ENCODE assay signal across 15 cellular contexts in the genomic region with DNA sequence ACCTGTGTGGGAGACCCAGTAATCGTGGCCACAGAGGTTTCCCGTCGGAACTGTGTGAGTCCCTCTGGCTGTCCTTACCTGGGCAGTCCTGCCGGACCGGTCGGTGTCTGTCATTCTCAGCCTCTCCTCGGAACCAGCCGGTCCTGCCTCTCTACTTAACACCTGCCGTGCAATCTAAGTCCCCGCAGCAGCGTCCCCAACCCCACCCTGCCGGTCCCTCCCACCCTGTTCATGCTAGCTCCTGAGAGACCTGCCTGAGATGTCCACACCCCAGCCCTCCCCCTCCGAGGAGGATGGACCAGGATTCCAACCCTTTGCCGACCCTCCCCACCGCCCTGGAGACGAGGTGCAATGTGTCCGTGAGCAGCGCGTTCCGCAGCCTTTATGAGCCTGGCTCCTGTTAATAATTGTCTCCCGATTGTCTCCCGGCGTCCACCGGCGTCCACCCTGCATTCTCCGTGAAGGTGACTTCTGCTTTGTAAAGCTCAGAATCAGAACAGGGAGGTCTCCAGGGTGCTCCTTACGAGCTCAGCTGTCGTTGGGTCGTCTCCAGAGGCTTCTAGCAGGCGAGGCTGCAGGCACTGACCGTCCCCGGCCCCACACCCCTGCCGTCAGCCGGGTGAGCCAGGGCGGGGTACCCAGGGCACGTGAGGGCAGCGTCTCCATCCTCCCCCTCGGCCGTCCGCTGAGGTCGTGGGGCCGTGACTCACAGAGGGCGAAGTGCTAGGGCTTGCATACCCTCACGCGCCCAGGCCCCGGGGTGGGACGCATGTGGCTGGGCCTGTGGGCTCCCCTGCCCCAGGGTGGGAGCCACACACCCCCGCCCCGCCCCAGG. TPM values are rescaled to one million over a fixed set of nuclear protein-coding genes. Genes with fewer than 3 reads are reported as not detected.
DNase-seq lines count a peak whose midpoint lies in the region; ATAC-seq, FAIRE-seq and TF ChIP-seq lines count a peak whose summit lies in the region.
"Had no signal": no experiment of that assay in that cellular context is flagged by ENCODE, and none has a peak within 500 bp of the region (broad histone marks: within the 10 kb centered on the region; RNA-seq: fewer than 3 reads in every experiment).

No MANE protein-coding gene starts in this region.

- peaks cover 0 to 57% of the 10 kb centered on the region in 2 donors for H3K36me3 ChIP-seq in esophagus (ENCODE audit: control insufficient read depth in 2 of 2, insufficient read depth in 2 of 2, low read length in 1 of 2)

- FAIRE-seq in GM19239 (lab: Jason Lieb, UNC) = no peak
- FAIRE-seq: colon, kidney had no signal

- H3K4me3 ChIP-seq in esophagus (ENCODE audit: low read depth in 1 of 2, low read length in 2 of 2) = peak overlapping the region; percentile 13 to 31
- H3K4me3 ChIP-seq: SJSA1 had no signal

- in situ Hi-C loops in G401 (cut with HindIII; ENCODE audit: low sequenced_read_pairs) = no loop called here

- 46 to 49% methylated on average over 48 to 49 of the region's 49 CpGs for WGBS in esophagus, 2 donors

- H3K4me1 Mint-ChIP-seq in natural killer cell = peaks cover 39 to 73% of the 10 kb centered on the region in 2 donors

- no peaks in the 10 kb centered on the region for H3K36me3 Mint-ChIP-seq in natural killer cell

- peaks cover 0 to 2% of the 10 kb centered on the region in 2 donors for H3K9me3 ChIP-seq in esophagus (ENCODE audit: control insufficient read depth in 2 of 2, insufficient read depth in 1 of 2, low read depth in 1 of 2, low read length in 1 of 2)
- H3K9me3 ChIP-seq: neutrophil, SJSA1 had no signal

- no peaks in the 10 kb centered on the region for H3K27me3 Mint-ChIP-seq in natural killer cell (ENCODE audit: low read depth in 2 of 2)

- peak overlapping the region; percentile 77 to 85 for H3K27ac Mint-ChIP-seq in natural killer cell

- ATAC-seq in natural killer cell (peak; percentile 44 to 55 (median 53)), GM18868 (IDR thresholded peaks at IDR 0.05; ENCODE audit: unreplicated experiment) (no peak)

- no peaks in the 10 kb centered on the region for H3K27me3 ChIP-seq in esophagus (ENCODE audit: control insufficient read depth in 1 of 2, insufficient read depth in 2 of 2, low read length in 2 of 2)
- H3K27me3 ChIP-seq: SJSA1 had no signal

- H3K27ac ChIP-seq in esophagus (ENCODE audit: low read depth in 2 of 2, low read length in 1 of 2) = peak overlapping the region; percentile 92 to 95
- H3K27ac ChIP-seq: neutrophil, SJSA1 had no signal

- peak; percentile 57 for DNase-seq in A172 (ENCODE audit: low spot score)
- peak; percentile 74 for DNase-seq in HT-29 (ENCODE audit: low spot score)
- peak; percentile 65 for DNase-seq in natural killer cell
- no peak for DNase-seq in GM19239 (ENCODE audit: insufficient read length, low spot score)
- no peak for DNase-seq in AG20443 (ENCODE audit: low spot score)
- DNase-seq in G401 (ENCODE audit: low spot score) = no peak
- DNase-seq: DND-41, foreskin melanocyte, kidney, NCI-H446 treated with DMSO at 0.1 percent for 48 hours had no signal

- TF ChIP-seq CTCF in natural killer cell (IDR thresholded peaks at IDR 0.05) = no peak

- peak overlapping the region; percentile 68 for H3K4me3 Mint-ChIP-seq in natural killer cell

- intact Hi-C loops in natural killer cell (cut with micrococcal nuclease) = no loop called here

- H3K4me1 ChIP-seq in esophagus (ENCODE audit: control insufficient read depth in 2 of 2, insufficient read depth in 2 of 2, low read length in 1 of 2) = peaks cover 11 to 45% of the 10 kb centered on the region in 2 donors

- H3K9me3 Mint-ChIP-seq in natural killer cell = no peaks in the 10 kb centered on the region

RNA-seq across cellular contexts. Expression of a gene that starts 10.1 kb away (rescaled TPM):
- total RNA-seq in A172 (2014; rRNA removed; shearing (Covaris generic)) = 125 and 190 TPM in 2 replicates
- 143 and 203 TPM in 2 replicates for total RNA-seq in HT-29 (2014; rRNA removed; shearing (Covaris generic))
- 100 to 1,000 TPM; 143 to 169 TPM for polyA plus RNA-seq in esophagus
- total RNA-seq in natural killer cell = 100 to 1,000 TPM; 227 to 390 (median 325) TPM
- 27.8 and 31.9 TPM in 2 replicates for total RNA-seq in G401 (2014; rRNA removed; shearing (Covaris generic))

Comparison
In these comparisons a context has a peak if more than half of its experiments do, and no peak if none do; other contexts are left out.
1. DNase-seq: peak in A172 (single experiment), HT-29 (single experiment) and natural killer cell (single experiment); none in GM19239 (single experiment), AG20443 (single experiment) and G401 (single experiment).